In genomic region chrX:40108084-40108958, GRCh38 we compare ENCODE assay signal across 7 cellular contexts. TPM values are rescaled to one million over a fixed set of nuclear protein-coding genes. Genes with fewer than 3 reads are reported as not detected.
DNase-seq lines count a peak whose midpoint lies in the region; ATAC-seq and TF ChIP-seq lines count a peak whose summit lies in the region.

No MANE protein-coding gene starts in this region.

- peak overlapping the region; percentile 77 to 83 for H3K27ac ChIP-seq in left lung

- intact Hi-C loops in left lung (cut with DNase I), result no loop called here

- DNase-seq in NCI-H1092 (lab: John Stamatoyannopoulos, UW) (peak; percentile 66), cardiac fibroblast (ENCODE audit: low read depth in 2 of 2) (peak; percentile 25 to 58), left lung (peak; percentile 49 to 76), superior temporal gyrus (ENCODE audit: extremely low spot score) (peak; percentile 41), UCSD-AML1 (lab: John Stamatoyannopoulos, UW; ENCODE audit: unreplicated experiment) (no peak), pons (ENCODE audit: low spot score) (no peak)

- TF ChIP-seq CTCF in cardiac fibroblast (IDR thresholded peaks at IDR 0.05; ENCODE audit: low read depth, low read length) (no peak), left lung (IDR thresholded peaks at IDR 0.05) (no peak)

- H3K4me1 ChIP-seq in ES-I3 (ENCODE audit: insufficient read depth, low read length) (peaks cover 2% of the 10 kb centered on the region; the same call in 1 of the 2 replicates), left lung (peaks cover 8 to 39% of the 10 kb centered on the region in 2 donors)

- H3K9me3 ChIP-seq in ES-I3 (ENCODE audit: control insufficient read depth, insufficient read depth, low read length) (no peaks in the 10 kb centered on the region), left lung (no peaks in the 10 kb centered on the region)

- H3K4me3 ChIP-seq in cardiac fibroblast (replicated peaks in 1 of 2; ENCODE audit: low read depth in 2 of 2, low read length in 2 of 2) (peak overlapping the region in 1 of 2 donors; percentile 21), left lung (peak overlapping the region; percentile 23 to 46)

- peaks cover 0 to 62% of the 10 kb centered on the region in 2 donors for H3K27me3 ChIP-seq in left lung

- peak overlapping the region; percentile 42 for H3K9ac ChIP-seq in ES-I3 (ENCODE audit: low read depth, low read length)

- peak; percentile 22 for ATAC-seq in left lung

- H3K36me3 ChIP-seq in ES-I3 (ENCODE audit: insufficient read depth, low read length), result no peaks in the 10 kb centered on the region
- H3K36me3 ChIP-seq in left lung, result no peaks in the 10 kb centered on the region

RNA-seq across cellular contexts. Expression of gene BCOR, which starts 10.6 kb away (rescaled TPM):
- 10 to 100 TPM; 19.0 to 24.0 TPM for total RNA-seq in left lung

Comparison
In these comparisons a context has a peak if more than half of its experiments do, and no peak if none do; other contexts are left out.
1. DNase-seq: peak in NCI-H1092 (single experiment), cardiac fibroblast (2 of 2), left lung (2 of 2) and superior temporal gyrus (single experiment); none in UCSD-AML1 (single experiment) and pons (single experiment).